Comparison of ENCODE assay signal across 18 cellular contexts in the genomic region with DNA sequence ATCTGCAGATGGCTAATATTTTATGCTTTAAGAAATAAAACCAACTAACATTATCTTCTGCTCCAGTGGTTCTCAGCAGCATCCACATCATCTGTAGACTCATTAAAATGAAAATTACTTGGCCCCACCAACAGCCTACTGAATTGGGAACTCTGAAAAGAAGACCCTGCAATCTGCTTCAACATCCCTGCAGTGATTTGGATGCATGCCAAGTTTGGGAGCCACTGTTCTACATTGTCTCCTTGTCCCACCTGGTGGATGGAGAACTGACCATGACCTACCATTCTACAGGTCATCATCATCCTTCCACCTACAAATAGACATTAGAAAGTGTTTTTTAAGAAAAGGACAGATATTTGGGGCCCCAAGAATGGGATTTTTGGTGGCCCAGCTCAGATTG.
"Had no signal": no experiment of that assay in that cellular context is flagged by ENCODE, and none has a peak within 500 bp of the region (broad histone marks: within the 10 kb centered on the region; RNA-seq: fewer than 3 reads in every experiment).

No MANE protein-coding gene starts in this region.

- H3K36me3 Mint-ChIP-seq: activated naive CD8-positive, alpha-beta T cell; naive B cell; stimulated activated effector memory CD8-positive, alpha-beta T cell treated with anti-CD3 and anti-CD28 coated beads, Interleukin-12 subunit alpha, Interleukin-12 subunit beta, amount 100 ng/mL, for 72 hours had no signal

- H3K9me3 ChIP-seq: body of pancreas, heart left ventricle, neutrophil, tibial artery had no signal

- DNase-seq: activated CD4-positive, alpha-beta T cell treated with anti-CD3 and anti-CD28 coated beads, Interleukin-2, amount 10 ng/mL, durations not matched to agents 24 days and 14 days; activated CD4-positive, CD25-positive, alpha-beta regulatory T cell; activated CD8-positive, alpha-beta memory T cell treated with anti-CD3 and anti-CD28 coated beads, Interleukin-2, amount 50 U/mL, for 48 hours; activated gamma-delta T cell treated with Interleukin-2 at 50 U/mL for 16 hours; amniotic stem cell; heart left ventricle; mammary epithelial cell; naive B cell; stimulated activated CD4-positive, alpha-beta T cell treated with anti-CD3 and anti-CD28 coated beads, Interleukin-12 subunit alpha, Interleukin-12 subunit beta, amount 100 ng/mL, for 4 hours; stimulated activated CD4-positive, alpha-beta T cell treated with anti-CD3 and anti-CD28 coated beads, Interleukin-2, amount 100 ng/mL, for 24 hours; tibial artery had no signal

- H3K27ac ChIP-seq: body of pancreas, neutrophil, parathyroid adenoma, tibial artery had no signal

- H3K4me1 ChIP-seq: body of pancreas, parathyroid adenoma, tibial artery had no signal

- H3K36me3 ChIP-seq: heart left ventricle, neutrophil, tibial artery had no signal

- H3K27ac Mint-ChIP-seq: activated CD4-positive, alpha-beta T cell treated with anti-CD3 and anti-CD28 coated beads, Interleukin-2, amount 10 ng/mL, durations not matched to agents 24 days and 14 days; activated naive CD8-positive, alpha-beta T cell; dendritic cell treated with granulocyte-macrophage colony-stimulating factor and Interleukin-4, amounts not matched to agents 40 ng/mL and 50 ng/mL, for 4 days; naive B cell; stimulated activated effector memory CD8-positive, alpha-beta T cell treated with anti-CD3 and anti-CD28 coated beads, Interleukin-12 subunit alpha, Interleukin-12 subunit beta, amount 100 ng/mL, for 72 hours had no signal

- H3K4me3 Mint-ChIP-seq: activated CD4-positive, alpha-beta T cell treated with anti-CD3 and anti-CD28 coated beads, Interleukin-2, amount 10 ng/mL, durations not matched to agents 24 days and 14 days; activated naive CD8-positive, alpha-beta T cell; central memory CD8-positive, alpha-beta T cell; dendritic cell treated with granulocyte-macrophage colony-stimulating factor and Interleukin-4, amounts not matched to agents 40 ng/mL and 50 ng/mL, for 4 days; naive B cell; stimulated activated effector memory CD8-positive, alpha-beta T cell treated with anti-CD3 and anti-CD28 coated beads, Interleukin-12 subunit alpha, Interleukin-12 subunit beta, amount 100 ng/mL, for 72 hours had no signal

- H3K4me3 ChIP-seq: body of pancreas, heart left ventricle, tibial artery had no signal

- H3K9me3 Mint-ChIP-seq: activated CD4-positive, alpha-beta T cell treated with anti-CD3 and anti-CD28 coated beads, Interleukin-2, amount 10 ng/mL, durations not matched to agents 24 days and 14 days; central memory CD8-positive, alpha-beta T cell; dendritic cell treated with granulocyte-macrophage colony-stimulating factor and Interleukin-4, amounts not matched to agents 40 ng/mL and 50 ng/mL, for 4 days; naive B cell; stimulated activated effector memory CD8-positive, alpha-beta T cell treated with anti-CD3 and anti-CD28 coated beads, Interleukin-12 subunit alpha, Interleukin-12 subunit beta, amount 100 ng/mL, for 72 hours had no signal

- ATAC-seq: body of pancreas; heart left ventricle; stimulated activated effector memory CD8-positive, alpha-beta T cell treated with anti-CD3 and anti-CD28 coated beads, Interleukin-12 subunit alpha, Interleukin-12 subunit beta, amount 100 ng/mL, for 72 hours had no signal

- H3K27me3 ChIP-seq: body of pancreas, tibial artery had no signal

- H3K4me1 Mint-ChIP-seq: central memory CD8-positive, alpha-beta T cell; naive B cell; stimulated activated effector memory CD8-positive, alpha-beta T cell treated with anti-CD3 and anti-CD28 coated beads, Interleukin-12 subunit alpha, Interleukin-12 subunit beta, amount 100 ng/mL, for 72 hours had no signal
